Comparison of ENCODE assay signal across 8 cellular contexts in the genomic region with DNA sequence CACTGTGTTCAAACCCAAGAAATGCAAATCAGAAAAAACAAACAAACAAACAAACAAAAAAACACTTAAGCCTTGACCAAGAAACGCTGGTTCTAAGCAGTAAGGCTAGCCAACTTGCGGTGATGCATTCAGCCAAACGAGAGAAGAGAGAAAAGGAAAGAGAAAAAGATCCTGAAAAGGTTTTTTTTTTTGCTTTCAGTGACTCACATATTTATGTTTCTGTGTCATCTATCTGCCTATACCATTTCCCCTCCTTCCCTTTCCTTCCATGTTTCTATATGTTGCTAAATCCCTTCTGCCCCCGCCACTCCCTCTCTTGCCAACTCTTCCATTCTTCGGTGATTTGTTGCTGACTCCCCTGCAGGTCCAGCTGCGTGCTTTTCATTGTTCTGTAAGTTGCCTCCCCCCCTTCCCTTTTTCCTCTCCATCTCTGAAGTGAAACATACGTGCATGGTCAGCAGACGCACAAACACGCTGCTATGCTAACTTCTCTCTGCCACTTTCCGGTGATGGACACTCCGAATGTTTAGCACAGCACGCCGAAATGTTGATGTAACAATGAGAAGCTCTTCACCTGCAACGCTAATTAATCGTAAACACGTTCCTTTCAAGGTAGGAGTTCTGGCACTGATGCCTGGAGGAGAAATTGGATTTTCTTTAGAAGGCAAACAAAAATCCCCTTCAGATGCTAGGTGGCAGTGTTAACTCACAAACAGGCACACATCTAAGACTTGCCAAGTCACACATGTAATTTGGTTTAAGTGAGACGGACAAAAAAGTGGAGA.
DNase-seq lines count a peak whose midpoint lies in the region; ATAC-seq, FAIRE-seq and TF ChIP-seq lines count a peak whose summit lies in the region.

No MANE protein-coding gene starts in this region.

- TF ChIP-seq POLR2A in HCT116 (IDR thresholded peaks at IDR 0.05; ENCODE audit: borderline replicate concordance, extremely low read depth, insufficient read depth, insufficient read length) (no peak), HepG2 (IDR thresholded peaks at IDR 0.05; ENCODE audit: insufficient read depth in 1 of 2, low read depth in 2 of 2, low read length in 2 of 2) (no peak)

- peaks cover 3% of the 10 kb centered on the region for H3K9me3 Mint-ChIP-seq in HFFc6

- CTCF ChIA-PET in HCT116 (lab: Charles Lee), result no interaction called here
- CTCF ChIA-PET in mammary epithelial cell (lab: Charles Lee; ENCODE audit: low non-redundant PET), result interaction anchor here (0.7 kb wide), 1 partner anchor 798 kb away, joined by 3 read pairs; no protein-coding TSS in a partner anchor
- CTCF ChIA-PET in HepG2 (lab: Yijun Ruan, JAX; ENCODE audit: low intra/inter-chr PET ratio, low total read pairs), result no interaction called here

- dilution Hi-C loops in mammary epithelial cell (cut with HindIII; ENCODE audit: low sequenced_read_pairs), result no loop called here

- H3K27me3 ChIP-seq in HCT116 (ENCODE audit: insufficient read depth, low read length) (no peaks in the 10 kb centered on the region), mammary epithelial cell (ENCODE audit: insufficient read depth, low read length) (no peaks in the 10 kb centered on the region), HepG2 (ENCODE audit: control insufficient read depth in 1 of 2, insufficient read depth in 2 of 2, low read length in 2 of 2) (no peaks in the 10 kb centered on the region), colonic mucosa (no peaks in the 10 kb centered on the region)

- TF ChIP-seq CTCF in HCT116 (IDR thresholded peaks at IDR 0.05 in 2 of 3, conservative IDR thresholded peaks at IDR 0.05 in 1 of 3; ENCODE audit: borderline replicate concordance in 1 of 3, insufficient read depth in 1 of 3, low read depth in 2 of 3, low read length in 2 of 3), result no peak; a peak in 1 of 6 replicates
- peak; percentile 13 to 47 for TF ChIP-seq CTCF in mammary epithelial cell (conservative IDR thresholded peaks at IDR 0.05 in 1 of 2, IDR thresholded peaks at IDR 0.05 in 1 of 2; ENCODE audit: extremely low read depth in 1 of 2, insufficient read depth in 1 of 2, low read depth in 1 of 2, low read length in 2 of 2)
- peak; percentile 28; the same call in 1 of the 2 replicates for TF ChIP-seq CTCF in HepG2 (CRISPR knock-in tag; IDR thresholded peaks at IDR 0.05)
- TF ChIP-seq CTCF in colonic mucosa (IDR thresholded peaks at IDR 0.05), result no peak
- no peak for TF ChIP-seq CTCF in HFFc6 (IDR thresholded peaks at IDR 0.05)

- no peak overlapping the region for H3K4me3 ChIP-seq in HCT116 (replicated peaks in 1 of 2; ENCODE audit: low read depth in 1 of 2, low read length in 2 of 2)
- no peak overlapping the region for H3K4me3 ChIP-seq in mammary epithelial cell (replicated peaks in 1 of 3; ENCODE audit: insufficient read depth in 1 of 3, low read depth in 2 of 3, low read length in 3 of 3)
- no peak overlapping the region for H3K4me3 ChIP-seq in HepG2 (replicated peaks in 1 of 3; ENCODE audit: insufficient read depth in 1 of 3, low read depth in 2 of 3, low read length in 3 of 3)
- H3K4me3 ChIP-seq in colonic mucosa, result no peak overlapping the region

- H3K79me2 ChIP-seq in HCT116 (ENCODE audit: insufficient read depth, low read length), result no peaks in the 10 kb centered on the region
- no peaks in the 10 kb centered on the region for H3K79me2 ChIP-seq in mammary epithelial cell (ENCODE audit: insufficient read depth, low read length)
- H3K79me2 ChIP-seq in HepG2 (ENCODE audit: insufficient read depth, low read length), result no peaks in the 10 kb centered on the region

- TF ChIP-seq EP300 in HepG2 (IDR thresholded peaks at IDR 0.05; ENCODE audit: low read depth in 2 of 2, low read length in 2 of 2) (no peak), HepG2 (CRISPR knock-in tag; IDR thresholded peaks at IDR 0.05; ENCODE audit: borderline replicate concordance) (no peak)

- H3K27me3 Mint-ChIP-seq in HFFc6 (ENCODE audit: insufficient read depth), result no peaks in the 10 kb centered on the region

- intact Hi-C loops in HCT116 (cut with micrococcal nuclease) (no loop called here), mammary epithelial cell (cut with micrococcal nuclease) (no loop called here), HepG2 (cut with micrococcal nuclease; ENCODE audit: unreplicated experiment) (no loop called here), colonic mucosa (cut with DNase I) (no loop called here)

- POLR2A ChIA-PET in HCT116 (lab: Charles Lee) (no interaction called here), HepG2 (lab: Yijun Ruan, JAX) (no interaction called here)

- no peaks in the 10 kb centered on the region for H3K36me3 ChIP-seq in HCT116 (ENCODE audit: control insufficient read depth in 1 of 2, insufficient read depth in 2 of 2, low read length in 2 of 2)
- no peaks in the 10 kb centered on the region for H3K36me3 ChIP-seq in mammary epithelial cell (ENCODE audit: insufficient read depth, low read length)
- no peaks in the 10 kb centered on the region for H3K36me3 ChIP-seq in HepG2 (replicated peaks in 1 of 2; ENCODE audit: control insufficient read depth in 1 of 2, insufficient read depth in 2 of 2, low read length in 2 of 2)
- H3K36me3 ChIP-seq in colonic mucosa, result no peaks in the 10 kb centered on the region

- in situ Hi-C loops in mammary epithelial cell (cut with MboI; ENCODE audit: low sequenced_read_pairs in 2 of 2), result no loop called here
- in situ Hi-C loops in HepG2 (cut with HindIII; ENCODE audit: extremely low pct_ligation_motif_present, low pct_unique_long_range_greater_than_20kb), result no loop called here

- H3K9me3 ChIP-seq in HCT116 (ENCODE audit: control insufficient read depth in 1 of 2, insufficient read depth in 1 of 2, low read depth in 1 of 2, low read length in 2 of 2) (no peaks in the 10 kb centered on the region; a peak in 1 of 4 replicates), mammary epithelial cell (replicated peaks; ENCODE audit: insufficient read depth, low read length) (no peaks in the 10 kb centered on the region), HepG2 (ENCODE audit: low read length) (no peaks in the 10 kb centered on the region), colonic mucosa (no peaks in the 10 kb centered on the region)

- no TSS peak for BruUV-seq in HCT116 (replicated peaks; lab: Mats Ljungman, UMichigan)
- BruUV-seq in mammary epithelial cell (replicated peaks; lab: Mats Ljungman, UMichigan), result no TSS peak
- BruUV-seq in HepG2 (replicated peaks; lab: Mats Ljungman, UMichigan), result no TSS peak

- H3K27ac ChIP-seq in HCT116 (ENCODE audit: low read depth, low read length) (no peak overlapping the region), mammary epithelial cell (ENCODE audit: insufficient read depth, low read depth, low read length) (no peak overlapping the region), HepG2 (ENCODE audit: extremely low read length, insufficient read depth, low read length) (no peak overlapping the region), colonic mucosa (no peak overlapping the region)

- H3K9me2 ChIP-seq in HCT116 (ENCODE audit: insufficient read depth), result no peaks in the 10 kb centered on the region

- no peaks in the 10 kb centered on the region for H4K20me1 ChIP-seq in HCT116 (ENCODE audit: insufficient read depth)
- H4K20me1 ChIP-seq in mammary epithelial cell (ENCODE audit: insufficient read depth, low read length), result no peaks in the 10 kb centered on the region
- H4K20me1 ChIP-seq in HepG2 (ENCODE audit: insufficient read depth, low read length), result no peaks in the 10 kb centered on the region

- no peak overlapping the region for H2AFZ ChIP-seq in HCT116 (ENCODE audit: low read depth, low read length, poor library complexity, severe bottlenecking)
- H2AFZ ChIP-seq in mammary epithelial cell (ENCODE audit: low read depth, low read length), result peak overlapping the region; percentile 56
- H2AFZ ChIP-seq in HepG2 (ENCODE audit: low read length), result no peak overlapping the region

- H3K4me2 ChIP-seq in HCT116 (ENCODE audit: low read length) (no peak overlapping the region), mammary epithelial cell (ENCODE audit: insufficient read depth, low read depth, low read length) (peak overlapping the region; percentile 26), HepG2 (ENCODE audit: low read depth, low read length) (no peak overlapping the region)

- RAD21 ChIA-PET in HCT116 (lab: Charles Lee; ENCODE audit: low non-redundant PET in 1 of 2, low total read pairs in 2 of 2, uncharacterized antibody in 2 of 2, unreplicated experiment in 2 of 2), result no interaction called here

- FAIRE-seq in HepG2 (lab: Jason Lieb, UNC), result no peak
- peak; percentile 84 for FAIRE-seq in urothelium cell line (lab: Jason Lieb, UNC)

- H3K4me1 Mint-ChIP-seq in HFFc6 (ENCODE audit: low read depth), result no peaks in the 10 kb centered on the region

- peak; percentile 79 for DNase-seq in DMS79 (lab: John Stamatoyannopoulos, UW)
- no peak for DNase-seq in HCT116 (ENCODE audit: low read depth, low spot score)
- peak; percentile 62 for DNase-seq in NCI-H2171 treated with DMSO at 0.1 percent for 48 hours (lab: John Stamatoyannopoulos, UW)
- DNase-seq in mammary epithelial cell, result peak; percentile 11
- DNase-seq in HepG2 (ENCODE audit: low spot score), result peak; percentile 1
- peak; percentile 48 for DNase-seq in urothelium cell line (ENCODE audit: low spot score)
- no peak for DNase-seq in colonic mucosa
- no peak for DNase-seq in HFFc6

- H3K4me3 Mint-ChIP-seq in HFFc6, result no peak overlapping the region

- no peak overlapping the region for H3K27ac Mint-ChIP-seq in HFFc6

- H3K9ac ChIP-seq in HCT116 (ENCODE audit: low read length), result no peak overlapping the region
- no peak overlapping the region for H3K9ac ChIP-seq in mammary epithelial cell (ENCODE audit: insufficient read depth, low read length)
- no peak overlapping the region for H3K9ac ChIP-seq in HepG2 (ENCODE audit: insufficient read depth, low read depth, low read length)
- no peak overlapping the region for H3K9ac ChIP-seq in colonic mucosa (ENCODE audit: low read depth in 2 of 2, low read length in 2 of 2)

- 6% methylated on average over 17 of the region's 17 CpGs for WGBS in mammary epithelial cell (ENCODE audit: low coverage, missing lambda C conversion rate)
- WGBS in HepG2 (ENCODE audit: low lambda C conversion rate), result 7% methylated on average over 17 of the region's 17 CpGs

- TF ChIP-seq RAD21 in HCT116 (IDR thresholded peaks at IDR 0.05; ENCODE audit: low read depth) (peak; percentile 42; the same call in 1 of the 2 replicates), HepG2 (CRISPR knock-in tag; IDR thresholded peaks at IDR 0.05) (no peak)

- ATAC-seq in HCT116 (no peak), HepG2 (no peak)

- no peaks in the 10 kb centered on the region for H3K36me3 Mint-ChIP-seq in HFFc6 (ENCODE audit: low read depth)

- no peaks in the 10 kb centered on the region for H3K4me1 ChIP-seq in HCT116 (ENCODE audit: control insufficient read depth in 1 of 2, insufficient read depth in 2 of 2, low read length in 2 of 2)
- H3K4me1 ChIP-seq in mammary epithelial cell (ENCODE audit: insufficient read depth, low read length), result no peaks in the 10 kb centered on the region
- H3K4me1 ChIP-seq in HepG2 (ENCODE audit: insufficient read depth, low read length), result no peaks in the 10 kb centered on the region
- H3K4me1 ChIP-seq in colonic mucosa, result no peaks in the 10 kb centered on the region

TF ChIP-seq in HCT116, 20 proteins besides CTCF, POLR2A, EP300 and RAD21 (continues in another document):
- TF ChIP-seq FOSL1 (IDR thresholded peaks at IDR 0.05; ENCODE audit: low read depth), result no peak
- no peak for TF ChIP-seq ZFX (IDR thresholded peaks at IDR 0.05)

TF ChIP-seq in HepG2, 621 proteins besides CTCF, POLR2A, EP300 and RAD21 (continues in another document):
- TF ChIP-seq FOXK1 (CRISPR knock-in tag; IDR thresholded peaks at IDR 0.05; ENCODE audit: borderline replicate concordance, low read depth) (no peak), STAG1 (CRISPR knock-in tag; IDR thresholded peaks at IDR 0.05) (peak; percentile 47)

Comparison
In these comparisons a context has a peak if more than half of its experiments do, and no peak if none do; other contexts are left out.
1. DNase-seq: peak in DMS79 (single experiment), NCI-H2171 treated with DMSO at 0.1 percent for 48 hours (single experiment), mammary epithelial cell (single experiment), HepG2 (single experiment) and urothelium cell line (single experiment); none in HCT116 (single experiment), colonic mucosa (single experiment) and HFFc6 (single experiment).
2. CTCF ChIP-seq: peak in mammary epithelial cell (2 of 2) and HepG2 (single experiment); none in HCT116 (0 of 3), colonic mucosa (single experiment) and HFFc6 (single experiment).